Comparison of ENCODE assay signal across 30 cellular contexts in the genomic region with DNA sequence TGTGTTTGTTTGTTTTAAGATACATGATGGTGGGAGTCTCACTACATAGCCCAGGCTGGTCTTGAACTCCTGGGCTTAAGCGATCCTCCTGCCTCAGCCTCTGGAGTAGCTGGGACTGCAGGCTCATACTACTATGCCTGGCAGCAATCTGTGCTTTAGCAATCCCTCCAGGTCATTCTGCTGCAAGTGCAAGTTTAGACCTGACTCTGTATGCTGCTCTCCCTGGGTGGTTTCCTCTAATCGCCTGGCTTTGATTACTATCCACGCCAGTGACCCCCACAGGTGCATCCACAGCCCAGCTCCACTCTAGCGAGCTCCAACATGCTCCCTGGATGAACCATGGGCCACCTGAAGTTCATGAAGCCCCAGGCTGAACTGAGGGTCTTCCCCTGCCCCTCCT. TPM values are rescaled to one million over a fixed set of nuclear protein-coding genes. Genes with fewer than 3 reads are reported as not detected.
"Had no signal": no experiment of that assay in that cellular context is flagged by ENCODE, and none has a peak within 500 bp of the region (broad histone marks: within the 10 kb centered on the region; RNA-seq: fewer than 3 reads in every experiment).

No MANE protein-coding gene starts in this region.

- H3K27me3 ChIP-seq: dorsolateral prefrontal cortex, ovary, right lobe of liver, tibial nerve, upper lobe of left lung had no signal

- H3K4me3 Mint-ChIP-seq: immature natural killer cell; memory B cell; natural killer cell; stimulated activated naive B cell treated with anti-CD40 and anti-IgM and Interleukin-4, amounts not matched to agents 10 μg/mL and 1 μg/mL and 100 μg/mL, for 72 hours; stimulated activated naive CD8-positive, alpha-beta T cell treated with anti-CD3 and anti-CD28 coated beads, Interleukin-15, Interleukin-2, amounts not matched to agents 100 ng/mL and 50 ng/mL, for 24 hours had no signal

- H3K4me1 ChIP-seq: heart right ventricle, lower lobe of right lung, right lobe of liver, tibial nerve, upper lobe of left lung had no signal

- H3K4me3 ChIP-seq: dorsolateral prefrontal cortex, heart right ventricle, lower lobe of right lung, ovary, right lobe of liver, thoracic aorta, tibial nerve, upper lobe of left lung had no signal

- H3K9me3 Mint-ChIP-seq: immature natural killer cell; memory B cell; natural killer cell; stimulated activated naive B cell treated with anti-CD40 and anti-IgM and Interleukin-4, amounts not matched to agents 10 μg/mL and 1 μg/mL and 100 μg/mL, for 72 hours; stimulated activated naive CD8-positive, alpha-beta T cell treated with anti-CD3 and anti-CD28 coated beads, Interleukin-15, Interleukin-2, amounts not matched to agents 100 ng/mL and 50 ng/mL, for 24 hours had no signal

- H3K36me3 Mint-ChIP-seq: immature natural killer cell; memory B cell; natural killer cell; stimulated activated naive B cell treated with anti-CD40 and anti-IgM and Interleukin-4, amounts not matched to agents 10 μg/mL and 1 μg/mL and 100 μg/mL, for 72 hours had no signal

- ATAC-seq: esophagus mucosa; heart right ventricle; left ventricle myocardium superior; lower lobe of right lung; natural killer cell; right lobe of liver; stimulated activated naive B cell treated with anti-CD40 and anti-IgM and Interleukin-4, amounts not matched to agents 10 μg/mL and 1 μg/mL and 100 μg/mL, for 72 hours had no signal

- H3K4me1 Mint-ChIP-seq: immature natural killer cell; memory B cell; natural killer cell; stimulated activated naive B cell treated with anti-CD40 and anti-IgM and Interleukin-4, amounts not matched to agents 10 μg/mL and 1 μg/mL and 100 μg/mL, for 72 hours had no signal

- FAIRE-seq: colon, small intestine, urothelium cell line had no signal

- H3K9me3 ChIP-seq: heart right ventricle, lower lobe of right lung, ovary, right lobe of liver, thoracic aorta, tibial nerve, upper lobe of left lung had no signal

- DNase-seq: dorsolateral prefrontal cortex; effector CD4-positive, alpha-beta T cell; foreskin fibroblast; glutamatergic neuron; heart right ventricle; hippocampal formation; immature natural killer cell; islet precursor cell; kidney glomerular epithelial cell; left ventricle myocardium superior; lower lobe of right lung; natural killer cell; occipital lobe; ovary; right lobe of liver; small intestine; stimulated activated CD4-positive, alpha-beta T cell treated with anti-CD3 and anti-CD28 coated beads, Interleukin-15, amount 100 ng/mL, for 24 hours; stimulated activated CD4-positive, alpha-beta T cell treated with anti-CD3 and anti-CD28 coated beads, Interleukin-2, amount 100 ng/mL, for 48 hours; stimulated activated naive B cell treated with anti-CD40 and anti-IgM and Interleukin-4, amounts not matched to agents 10 μg/mL and 1 μg/mL and 100 μg/mL, for 72 hours; upper lobe of left lung had no signal

- H3K27ac ChIP-seq: dorsolateral prefrontal cortex, epithelial cell of prostate, heart right ventricle, lower lobe of right lung, ovary, right lobe of liver, thoracic aorta, tibial nerve, upper lobe of left lung had no signal

- H3K36me3 ChIP-seq: heart right ventricle, lower lobe of right lung, ovary, right lobe of liver, thoracic aorta, tibial nerve, upper lobe of left lung had no signal

RNA-seq across cellular contexts. Expression of gene HEYL, which starts 47.4 kb away (rescaled TPM):
- total RNA-seq: mononuclear cell, natural killer cell had no signal
- polyA plus RNA-seq: immature natural killer cell, neural cell had no signal
